22 cellular contexts compared by ENCODE assay signal in genomic region chr12:18146375-18146774, GRCh38. TPM values are rescaled to one million over a fixed set of nuclear protein-coding genes. Genes with fewer than 3 reads are reported as not detected.
DNase-seq lines count a peak whose midpoint lies in the region; TF ChIP-seq lines count a peak whose summit lies in the region.
"Had no signal": no experiment of that assay in that cellular context is flagged by ENCODE, and none has a peak within 500 bp of the region (broad histone marks: within the 10 kb centered on the region; RNA-seq: fewer than 3 reads in every experiment).

No MANE protein-coding gene starts in this region.

- H3K4me1 Mint-ChIP-seq in MCF 10A (ENCODE audit: insufficient read depth, unreplicated experiment): peaks cover 19% of the 10 kb centered on the region

- H3K4me1 ChIP-seq in mammary epithelial cell (ENCODE audit: insufficient read depth, low read length): peaks cover 8% of the 10 kb centered on the region
- H3K4me1 ChIP-seq: BLaER1, neural progenitor cell had no signal

- peak; percentile 62 for DNase-seq in MCF 10A (ENCODE audit: unreplicated experiment)
- no peak for DNase-seq in mammary epithelial cell
- DNase-seq in SIG-M5 treated with dmso at 0.1 percent for 504 hours (lab: John Stamatoyannopoulos, UW; ENCODE audit: unreplicated experiment): peak; percentile 81
- peak; percentile 37 for DNase-seq in fibroblast of the aortic adventitia (ENCODE audit: low read depth)
- DNase-seq in nucleus accumbens (lab: John Stamatoyannopoulos, UW): no peak
- no peak for DNase-seq in mucosa of gallbladder (ENCODE audit: low spot score)
- DNase-seq in activated T-cell treated with anti-CD3 and anti-CD28 coated beads for 4 hours: no peak
- no peak for DNase-seq in NCI-H2107 treated with DMSO at 0.1 percent for 48 hours (lab: John Stamatoyannopoulos, UW; ENCODE audit: unreplicated experiment)
- DNase-seq: 8988T; activated CD4-positive, alpha-beta T cell treated with anti-CD3 and anti-CD28 coated beads for 48 hours; activated CD8-positive, alpha-beta memory T cell treated with anti-CD3 and anti-CD28 coated beads, Interleukin-2, amount 50 U/mL, for 4 hours; activated gamma-delta T cell treated with Interleukin-2 at 50 U/mL for 16 hours; amygdala; central memory CD4-positive, alpha-beta T cell; effector CD8-positive, alpha-beta T cell; hippocampal formation; islet precursor cell; midbrain; NCI-H2029; NCI-H524 had no signal

- no peaks in the 10 kb centered on the region for H4K20me1 ChIP-seq in mammary epithelial cell (ENCODE audit: insufficient read depth, low read length)
- H4K20me1 ChIP-seq: BLaER1 had no signal

- CTCF ChIA-PET in MCF 10A (lab: Yijun Ruan, JAX) (interaction anchor here (0.7 to 0.9 kb wide), 3 partner anchors 13 to 1129 kb away, joined by 3 read pairs; no protein-coding TSS in a partner anchor), mammary epithelial cell (lab: Charles Lee; ENCODE audit: low non-redundant PET) (no interaction called here)

- H3K36me3 ChIP-seq in mammary epithelial cell (ENCODE audit: insufficient read depth, low read length): no peaks in the 10 kb centered on the region
- H3K36me3 ChIP-seq: BLaER1, neural progenitor cell had no signal

- no peak for TF ChIP-seq CTCF in MCF 10A (IDR thresholded peaks at IDR 0.05; ENCODE audit: unreplicated experiment)
- no peak for TF ChIP-seq CTCF in mammary epithelial cell (conservative IDR thresholded peaks at IDR 0.05 in 1 of 2, IDR thresholded peaks at IDR 0.05 in 1 of 2; ENCODE audit: extremely low read depth in 1 of 2, insufficient read depth in 1 of 2, low read depth in 1 of 2, low read length in 2 of 2)
- no peak for TF ChIP-seq CTCF in fibroblast of the aortic adventitia (IDR thresholded peaks at IDR 0.05; ENCODE audit: insufficient read depth, low read length)

- POLR2A ChIA-PET in MCF 10A (lab: Yijun Ruan, JAX): interaction anchor here (0.7 to 1.6 kb wide), 4 partner anchors 9 to 20 kb away, joined by 3 to 7 read pairs (median 3); no protein-coding TSS in a partner anchor

- H3K4me3 Mint-ChIP-seq in MCF 10A (ENCODE audit: unreplicated experiment): peak overlapping the region; percentile 29
- H3K4me3 Mint-ChIP-seq: neural progenitor cell had no signal

- H3K27me3 ChIP-seq in mammary epithelial cell (ENCODE audit: insufficient read depth, low read length): no peaks in the 10 kb centered on the region
- H3K27me3 ChIP-seq: BLaER1, neural progenitor cell had no signal

- WGBS in mammary epithelial cell (ENCODE audit: low coverage, missing lambda C conversion rate): 61% methylated on average over 3 of the region's 3 CpGs

- dilution Hi-C loops in mammary epithelial cell (cut with HindIII; ENCODE audit: low sequenced_read_pairs): no loop called here

- in situ Hi-C loops in mammary epithelial cell (cut with MboI; ENCODE audit: low sequenced_read_pairs in 2 of 2): loop anchor here in 1 of 2 donors (10.0 kb wide), 1 partner anchor 78 kb away; no protein-coding TSS in a partner anchor

- no peak overlapping the region for H3K4me3 ChIP-seq in mammary epithelial cell (replicated peaks in 1 of 3; ENCODE audit: insufficient read depth in 1 of 3, low read depth in 2 of 3, low read length in 3 of 3)
- no peak overlapping the region for H3K4me3 ChIP-seq in fibroblast of the aortic adventitia (ENCODE audit: low read depth, low read length)
- H3K4me3 ChIP-seq: BLaER1, neural progenitor cell had no signal

- H3K27ac Mint-ChIP-seq in MCF 10A (ENCODE audit: low read depth, unreplicated experiment): peak overlapping the region; percentile 85

- H3K4me2 ChIP-seq in mammary epithelial cell (ENCODE audit: insufficient read depth, low read depth, low read length): no peak overlapping the region
- H3K4me2 ChIP-seq: BLaER1, neural progenitor cell had no signal

- no peaks in the 10 kb centered on the region for H3K9me3 ChIP-seq in mammary epithelial cell (replicated peaks; ENCODE audit: insufficient read depth, low read length)
- H3K9me3 ChIP-seq: BLaER1 had no signal

- no peaks in the 10 kb centered on the region for H3K79me2 ChIP-seq in mammary epithelial cell (ENCODE audit: insufficient read depth, low read length)

- H3K27me3 Mint-ChIP-seq in MCF 10A (ENCODE audit: insufficient read depth, unreplicated experiment): no peaks in the 10 kb centered on the region

- H2AFZ ChIP-seq in mammary epithelial cell (ENCODE audit: low read depth, low read length): no peak overlapping the region
- H2AFZ ChIP-seq: neural progenitor cell had no signal

- H3K27ac ChIP-seq in mammary epithelial cell (ENCODE audit: insufficient read depth, low read depth, low read length): no peak overlapping the region
- H3K27ac ChIP-seq: BLaER1, neural progenitor cell had no signal

- H3K9me3 Mint-ChIP-seq in MCF 10A (ENCODE audit: unreplicated experiment): no peaks in the 10 kb centered on the region
- H3K9me3 Mint-ChIP-seq: neural progenitor cell had no signal

- intact Hi-C loops in MCF 10A (cut with micrococcal nuclease) (loop anchor here (2.0 to 10.0 kb wide), 2 partner anchors 24 to 1038 kb away; no protein-coding TSS in a partner anchor), mammary epithelial cell (cut with micrococcal nuclease) (no loop called here)

- H3K9ac ChIP-seq in mammary epithelial cell (ENCODE audit: insufficient read depth, low read length): no peak overlapping the region
- H3K9ac ChIP-seq: BLaER1, neural progenitor cell had no signal

- no peaks in the 10 kb centered on the region for H3K36me3 Mint-ChIP-seq in MCF 10A (ENCODE audit: insufficient read depth, unreplicated experiment)
- H3K36me3 Mint-ChIP-seq: neural progenitor cell had no signal

- BruUV-seq in MCF 10A (replicated peaks; lab: Mats Ljungman, UMichigan): no TSS peak
- no TSS peak for BruUV-seq in mammary epithelial cell (replicated peaks; lab: Mats Ljungman, UMichigan)

RNA-seq across cellular contexts. Expression of gene RERGL, which starts 56.4 kb away (rescaled TPM):
- total RNA-seq in MCF 10A (2022) (0.37 TPM in 1 of 2 replicates, not detected in the other), mammary epithelial cell (under 1 TPM; 0.47 to 0.83 TPM), fibroblast of the aortic adventitia (ENCODE audit: low replicate concordance) (not detected in 2 replicates), mucosa of gallbladder (3.3 TPM)
- polyA plus RNA-seq in mammary epithelial cell: 0.20 TPM
- polyA minus RNA-seq in mammary epithelial cell: not detected

Comparison
In these comparisons a context has a peak if more than half of its experiments do, and no peak if none do; other contexts are left out.
1. DNase-seq: peak in MCF 10A (single experiment), SIG-M5 treated with dmso at 0.1 percent for 504 hours (single experiment) and fibroblast of the aortic adventitia (single experiment); none in mammary epithelial cell (single experiment), nucleus accumbens (0 of 56), mucosa of gallbladder (single experiment), activated T-cell treated with anti-CD3 and anti-CD28 coated beads for 4 hours (single experiment) and NCI-H2107 treated with DMSO at 0.1 percent for 48 hours (single experiment).